13 cellular contexts compared by ENCODE assay signal in the genomic region with DNA sequence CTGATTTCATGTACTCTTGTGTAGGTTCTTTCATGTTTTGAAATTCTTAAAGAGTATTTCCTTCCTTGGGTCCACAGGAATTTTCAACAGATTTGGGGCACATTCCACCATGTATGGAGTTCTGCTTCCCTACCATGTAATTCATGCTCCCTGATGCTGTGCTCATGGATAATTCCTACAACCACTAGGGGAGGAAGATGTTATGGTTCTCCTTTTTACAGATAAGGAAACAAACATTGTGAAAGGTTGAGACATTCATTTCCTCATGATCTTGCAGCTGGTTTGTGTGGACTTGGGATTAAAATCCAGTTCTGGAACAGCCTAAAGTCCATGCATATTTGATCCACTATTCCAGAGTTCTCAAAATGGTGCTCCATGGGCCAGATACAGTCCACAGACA.
DNase-seq lines count a peak whose midpoint lies in the region; TF ChIP-seq lines count a peak whose summit lies in the region.
"Had no signal": no experiment of that assay in that cellular context is flagged by ENCODE, and none has a peak within 500 bp of the region (broad histone marks: within the 10 kb centered on the region; RNA-seq: fewer than 3 reads in every experiment).

No MANE protein-coding gene starts in this region.

- no peak overlapping the region for H3K27ac Mint-ChIP-seq in endodermal cell
- no peak overlapping the region for H3K27ac Mint-ChIP-seq in type B pancreatic cell
- H3K27ac Mint-ChIP-seq: IgD-negative memory B cell had no signal

- H3K27ac ChIP-seq in HL-60 (replicated peaks) (no peak overlapping the region), Peyer's patch (no peak overlapping the region), endodermal cell (ENCODE audit: low read depth, low read length) (no peak overlapping the region), sigmoid colon (no peak overlapping the region)

- no peaks in the 10 kb centered on the region for H3K9me3 ChIP-seq in Peyer's patch
- H3K9me3 ChIP-seq in endodermal cell (ENCODE audit: control insufficient read depth, low read length): no peaks in the 10 kb centered on the region
- H3K9me3 ChIP-seq in sigmoid colon: no peaks in the 10 kb centered on the region
- H3K9me3 ChIP-seq: HAP-1 had no signal

- H3K27me3 ChIP-seq in HL-60 (ENCODE audit: insufficient read depth, poor library complexity, severe bottlenecking) (no peaks in the 10 kb centered on the region), Peyer's patch (no peaks in the 10 kb centered on the region), endodermal cell (ENCODE audit: control insufficient read depth, insufficient read depth, low read length, poor library complexity, severe bottlenecking) (no peaks in the 10 kb centered on the region), sigmoid colon (no peaks in the 10 kb centered on the region)

- H3K4me3 Mint-ChIP-seq in endodermal cell: no peak overlapping the region
- no peak overlapping the region for H3K4me3 Mint-ChIP-seq in type B pancreatic cell
- H3K4me3 Mint-ChIP-seq: IgD-negative memory B cell had no signal

- H3K36me3 Mint-ChIP-seq in endodermal cell (ENCODE audit: low read depth): no peaks in the 10 kb centered on the region
- no peaks in the 10 kb centered on the region for H3K36me3 Mint-ChIP-seq in type B pancreatic cell
- H3K36me3 Mint-ChIP-seq: IgD-negative memory B cell had no signal

- intact Hi-C loops in sigmoid colon (cut with DNase I): no loop called here

- H3K27me3 Mint-ChIP-seq in endodermal cell (ENCODE audit: insufficient read depth) (peaks cover 4% of the 10 kb centered on the region), type B pancreatic cell (no peaks in the 10 kb centered on the region)

- no peaks in the 10 kb centered on the region for H3K4me1 Mint-ChIP-seq in endodermal cell
- H3K4me1 Mint-ChIP-seq in type B pancreatic cell (ENCODE audit: unreplicated experiment): no peaks in the 10 kb centered on the region
- H3K4me1 Mint-ChIP-seq: IgD-negative memory B cell had no signal

- TF ChIP-seq POLR2A in Peyer's patch (IDR thresholded peaks at IDR 0.05): no peak
- TF ChIP-seq POLR2A in sigmoid colon (IDR thresholded peaks at IDR 0.05): no peak

- H3K4me3 ChIP-seq in HL-60 (replicated peaks; ENCODE audit: insufficient read depth, low read length) (no peak overlapping the region), Peyer's patch (no peak overlapping the region), endodermal cell (ENCODE audit: low read length) (no peak overlapping the region), sigmoid colon (no peak overlapping the region)
- H3K4me3 ChIP-seq: HAP-1 had no signal

- TF ChIP-seq CTCF in HL-60 (IDR thresholded peaks at IDR 0.05; ENCODE audit: insufficient read depth, low read length) (peak; percentile 43), Peyer's patch (IDR thresholded peaks at IDR 0.05) (peak in 4 of 6 experiments; percentile 5 to 20 (median 6)), endodermal cell (conservative IDR thresholded peaks at IDR 0.05) (peak; percentile 33), type B pancreatic cell (conservative IDR thresholded peaks at IDR 0.05) (peak; percentile 25), sigmoid colon (IDR thresholded peaks at IDR 0.05) (no peak)

- no peaks in the 10 kb centered on the region for H3K4me1 ChIP-seq in Peyer's patch
- H3K4me1 ChIP-seq in endodermal cell (ENCODE audit: control insufficient read depth, insufficient read depth, low read length): no peaks in the 10 kb centered on the region
- H3K4me1 ChIP-seq in sigmoid colon: peaks cover 0 to 6% (median 0%) of the 10 kb centered on the region in 4 donors
- H3K4me1 ChIP-seq: HAP-1 had no signal

- H3K36me3 ChIP-seq in Peyer's patch (no peaks in the 10 kb centered on the region), endodermal cell (ENCODE audit: control insufficient read depth, insufficient read depth, low read length) (no peaks in the 10 kb centered on the region), sigmoid colon (no peaks in the 10 kb centered on the region)
- H3K36me3 ChIP-seq: HAP-1 had no signal

- H3K9ac ChIP-seq in endodermal cell (ENCODE audit: extremely low read depth, low read length, poor library complexity, severe bottlenecking): no peak overlapping the region

- DNase-seq in HL-60 (ENCODE audit: low read depth in 1 of 2, low spot score in 1 of 2) (peak in 1 of 2 experiments; percentile 47), Peyer's patch (no peak), endodermal cell (no peak), type B pancreatic cell (ENCODE audit: extremely low spot score, unreplicated experiment) (no peak), SHP77 (lab: John Stamatoyannopoulos, UW) (no peak), sigmoid colon (no peak)
- DNase-seq in activated CD8-positive, alpha-beta memory T cell treated with anti-CD3 and anti-CD28 coated beads, Interleukin-2, amount 50 U/mL, for 4 hours: no peak
- DNase-seq: NCI-H1092, NCI-H2107, NCI-H69, SHP77 treated with DMSO at 0.1 percent for 48 hours had no signal

- H3K9me3 Mint-ChIP-seq in endodermal cell (no peaks in the 10 kb centered on the region), type B pancreatic cell (no peaks in the 10 kb centered on the region)

- no peak for TF ChIP-seq EP300 in sigmoid colon (IDR thresholded peaks at IDR 0.05)

Comparison
In these comparisons a context has a peak if more than half of its experiments do, and no peak if none do; other contexts are left out.
1. CTCF ChIP-seq: peak in HL-60 (single experiment), Peyer's patch (4 of 6), endodermal cell (single experiment) and type B pancreatic cell (single experiment); none in sigmoid colon (0 of 4).